ENCODE assay signal across 14 cellular contexts in genomic region chr11:18769802-18770456, GRCh38. TPM values are rescaled to one million over a fixed set of nuclear protein-coding genes. Genes with fewer than 3 reads are reported as not detected.
DNase-seq lines count a peak whose midpoint lies in the region; ATAC-seq, FAIRE-seq and TF ChIP-seq lines count a peak whose summit lies in the region.
"Had no signal": no experiment of that assay in that cellular context is flagged by ENCODE, and none has a peak within 500 bp of the region (broad histone marks: within the 10 kb centered on the region; RNA-seq: fewer than 3 reads in every experiment).

No MANE protein-coding gene starts in this region.

- peak overlapping the region; percentile 37 for H3K4me2 ChIP-seq in hepatocyte

- H3K4me1 ChIP-seq in hepatocyte (ENCODE audit: insufficient read depth) (no peaks in the 10 kb centered on the region), vagina (no peaks in the 10 kb centered on the region)
- H3K4me1 ChIP-seq: tibial artery had no signal

- 52% methylated on average over 8 of the region's 8 CpGs for WGBS in hepatocyte (ENCODE audit: low lambda C conversion rate, missing lambda C conversion rate)

- no peaks in the 10 kb centered on the region for H4K20me1 ChIP-seq in hepatocyte (ENCODE audit: insufficient read depth, poor library complexity, severe bottlenecking)

- FAIRE-seq in GM18507 (lab: Jason Lieb, UNC) = peak; percentile 95
- FAIRE-seq: RCC 7860 had no signal

- TF ChIP-seq CTCF in hepatocyte (IDR thresholded peaks at IDR 0.05; ENCODE audit: poor library complexity) (no peak), vagina (IDR thresholded peaks at IDR 0.05) (no peak)

- intact Hi-C loops in vagina (cut with DNase I) = no loop called here

- H2AFZ ChIP-seq in hepatocyte = no peak overlapping the region

- H3K27me3 ChIP-seq in hepatocyte (no peaks in the 10 kb centered on the region), vagina (no peaks in the 10 kb centered on the region)

- peak overlapping the region; percentile 37 for H3K27ac ChIP-seq in hepatocyte
- H3K27ac ChIP-seq in vagina = no peak overlapping the region
- H3K27ac ChIP-seq: tibial artery had no signal

- H3K9me3 ChIP-seq in hepatocyte (ENCODE audit: low read depth) (no peaks in the 10 kb centered on the region), vagina (no peaks in the 10 kb centered on the region)
- H3K9me3 ChIP-seq: tibial artery had no signal

- no peaks in the 10 kb centered on the region for H3K79me2 ChIP-seq in hepatocyte

- DNase-seq in GM18507 (ENCODE audit: extremely low spot score, insufficient read length, low read depth) (peak; percentile 23), hepatocyte (ENCODE audit: low spot score) (peak; percentile 59), NCI-H2171 (lab: John Stamatoyannopoulos, UW) (no peak), vagina (ENCODE audit: extremely low spot score in 2 of 2) (no peak)
- DNase-seq in stimulated activated CD4-positive, alpha-beta T cell treated with anti-CD3 and anti-CD28 coated beads, Interleukin-4, amount 100 ng/mL, for 24 hours = no peak
- DNase-seq in activated CD4-positive, CD25-positive, alpha-beta regulatory T cell (lab: John Stamatoyannopoulos, UW) = no peak
- DNase-seq: CD8-positive, alpha-beta memory T cell; head of caudate nucleus; NCI-H1092 treated with DMSO at 0.1 percent for 48 hours; tibial artery had no signal

- TF ChIP-seq POLR2A in vagina (IDR thresholded peaks at IDR 0.05) = no peak

- H3K9me2 ChIP-seq in hepatocyte (replicated peaks; ENCODE audit: insufficient read depth) = no peaks in the 10 kb centered on the region

- H3K36me3 ChIP-seq in hepatocyte (replicated peaks; ENCODE audit: insufficient read depth, low read depth) (no peaks in the 10 kb centered on the region), vagina (no peaks in the 10 kb centered on the region)
- H3K36me3 ChIP-seq: tibial artery had no signal

- H3K4me3 ChIP-seq in hepatocyte (no peak overlapping the region), vagina (no peak overlapping the region)
- H3K4me3 ChIP-seq: tibial artery had no signal

- ATAC-seq in GM21423 (IDR thresholded peaks at IDR 0.05; ENCODE audit: unreplicated experiment) (peak; percentile 74), HG03196 (IDR thresholded peaks at IDR 0.05; ENCODE audit: unreplicated experiment) (peak; percentile 48)

RNA-seq across cellular contexts. Expression of gene PTPN5, which starts 21.7 kb away (rescaled TPM):
- total RNA-seq in hepatocyte = 0.40 and 0.90 TPM in 2 replicates
- polyA plus RNA-seq in hepatocyte = 0.22 and 0.78 TPM in 2 replicates
- 0.49 TPM for total RNA-seq in vagina
- total RNA-seq: activated CD8-positive, alpha-beta memory T cell treated with anti-CD3 and anti-CD28 coated beads for 36 hours; CD8-positive, alpha-beta memory T cell had no signal
- polyA plus RNA-seq: CD8-positive, alpha-beta memory T cell had no signal

RNA-seq across cellular contexts. Expression of gene IGSF22, which starts 43.9 kb away (rescaled TPM):
- total RNA-seq in hepatocyte = 0.08 TPM in 1 of 2 replicates, not detected in the other
- polyA plus RNA-seq in hepatocyte = 0.22 TPM in 1 of 2 replicates, not detected in the other
- not detected for total RNA-seq in vagina

Comparison
In these comparisons a context has a peak if more than half of its experiments do, and no peak if none do; other contexts are left out.
1. DNase-seq: peak in GM18507 (single experiment) and hepatocyte (single experiment); none in NCI-H2171 (single experiment), stimulated activated CD4-positive, alpha-beta T cell treated with anti-CD3 and anti-CD28 coated beads, Interleukin-4, amount 100 ng/mL, for 24 hours (single experiment), vagina (0 of 2) and activated CD4-positive, CD25-positive, alpha-beta regulatory T cell (0 of 4).